In the genomic region with DNA sequence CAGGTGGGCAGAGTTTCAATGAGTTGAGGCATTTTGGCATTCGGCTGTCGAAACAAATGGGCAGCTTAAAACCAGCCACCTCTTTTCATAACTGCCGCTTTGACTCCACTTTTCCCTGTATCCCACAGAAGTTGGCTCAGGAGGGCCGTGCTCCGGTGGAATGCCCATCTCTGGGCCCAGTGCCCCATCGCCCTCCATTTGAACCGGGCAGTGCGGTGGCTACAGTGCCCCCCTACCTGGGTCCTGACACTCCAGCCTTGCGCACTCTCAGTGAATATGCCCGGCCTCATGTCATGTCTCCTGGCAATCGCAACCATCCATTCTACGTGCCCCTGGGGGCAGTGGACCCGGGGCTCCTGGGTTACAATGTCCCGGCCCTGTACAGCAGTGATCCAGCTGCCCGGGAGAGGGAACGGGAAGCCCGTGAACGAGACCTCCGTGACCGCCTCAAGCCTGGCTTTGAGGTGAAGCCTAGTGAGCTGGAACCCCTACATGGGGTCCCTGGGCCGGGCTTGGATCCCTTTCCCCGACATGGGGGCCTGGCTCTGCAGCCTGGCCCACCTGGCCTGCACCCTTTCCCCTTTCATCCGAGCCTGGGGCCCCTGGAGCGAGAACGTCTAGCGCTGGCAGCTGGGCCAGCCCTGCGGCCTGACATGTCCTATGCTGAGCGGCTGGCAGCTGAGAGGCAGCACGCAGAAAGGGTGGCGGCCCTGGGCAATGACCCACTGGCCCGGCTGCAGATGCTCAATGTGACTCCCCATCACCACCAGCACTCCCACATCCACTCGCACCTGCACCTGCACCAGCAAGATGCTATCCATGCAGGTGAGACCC, we compare ENCODE assay signal across 7 cellular contexts. TPM values are rescaled to one million over a fixed set of nuclear protein-coding genes. Genes with fewer than 3 reads are reported as not detected.
A peak's percentile ranks its signal among the peaks of the same experiment; 100 is the strongest.
DNase-seq lines count a peak whose midpoint lies in the region; ATAC-seq and TF ChIP-seq lines count a peak whose summit lies in the region.
"Had no signal": no experiment of that assay in that cellular context is flagged by ENCODE, and none has a peak within 500 bp of the region (broad histone marks: within the 10 kb centered on the region; RNA-seq: fewer than 3 reads in every experiment).

No MANE protein-coding gene starts in this region.

- H2AFZ ChIP-seq in osteoblast (ENCODE audit: low read length): no peak overlapping the region

- peaks cover 2% of the 10 kb centered on the region; the same call in 1 of the 2 replicates for H3K9me3 Mint-ChIP-seq in HFFc6

- TF ChIP-seq CTCF in HFFc6 (IDR thresholded peaks at IDR 0.05) (peak; percentile 34), cardiac fibroblast (IDR thresholded peaks at IDR 0.05; ENCODE audit: low read depth, low read length) (no peak), osteoblast (IDR thresholded peaks at IDR 0.05; ENCODE audit: extremely low read depth, low read depth, low read length) (no peak)

- peaks cover 55% of the 10 kb centered on the region for H3K4me1 Mint-ChIP-seq in HFFc6 (ENCODE audit: low read depth)

- H3K27me3 Mint-ChIP-seq in HFFc6 (ENCODE audit: insufficient read depth): peaks cover 13% of the 10 kb centered on the region

- H3K4me3 ChIP-seq in cardiac fibroblast (replicated peaks in 1 of 2; ENCODE audit: low read depth in 2 of 2, low read length in 2 of 2): peak overlapping the region; percentile 5 to 58
- H3K4me3 ChIP-seq in osteoblast (ENCODE audit: insufficient read depth, low read length): peak overlapping the region; percentile 74

- peaks cover 18% of the 10 kb centered on the region for H3K79me2 ChIP-seq in osteoblast (ENCODE audit: insufficient read depth, low read length)

- peaks cover 9% of the 10 kb centered on the region for H4K20me1 ChIP-seq in osteoblast (ENCODE audit: insufficient read depth, low read length)

- H3K36me3 ChIP-seq in osteoblast (ENCODE audit: insufficient read depth, low read length): peaks cover 59% of the 10 kb centered on the region

- peak overlapping the region; percentile 88 for H3K4me2 ChIP-seq in osteoblast (ENCODE audit: insufficient read depth, low read length)

- H3K27ac ChIP-seq in osteoblast (ENCODE audit: low read depth, low read length): peak overlapping the region; percentile 20
- H3K27ac ChIP-seq: foreskin keratinocyte had no signal

- no peaks in the 10 kb centered on the region for H3K27me3 ChIP-seq in osteoblast (ENCODE audit: insufficient read depth, low read length)
- H3K27me3 ChIP-seq: foreskin keratinocyte had no signal

- H3K36me3 Mint-ChIP-seq in HFFc6 (ENCODE audit: low read depth): peaks cover 47% of the 10 kb centered on the region

- H3K4me1 ChIP-seq in osteoblast (ENCODE audit: insufficient read depth, low read length): peaks cover 30% of the 10 kb centered on the region
- H3K4me1 ChIP-seq: foreskin keratinocyte had no signal

- no peak for ATAC-seq in GM18907 (IDR thresholded peaks at IDR 0.05; ENCODE audit: unreplicated experiment)

- peak overlapping the region; percentile 65; the same call in 1 of the 2 replicates for H3K4me3 Mint-ChIP-seq in HFFc6

- peak overlapping the region; percentile 84 for H3K27ac Mint-ChIP-seq in HFFc6

- DNase-seq in HFFc6 (no peak), cardiac fibroblast (ENCODE audit: low read depth in 2 of 2) (no peak), osteoblast (ENCODE audit: insufficient read length, low spot score, missing footprints) (no peak), NCI-H510A (lab: John Stamatoyannopoulos, UW) (no peak)
- no peak for DNase-seq in NK-92 treated with Interleukin-12 subunit alpha and Interleukin-12 subunit beta, amount 100 ng/mL, for 24 hours (lab: John Stamatoyannopoulos, UW)

- no peaks in the 10 kb centered on the region for H3K9me3 ChIP-seq in osteoblast (ENCODE audit: low read depth, low read length)

RNA-seq across cellular contexts. Expression of a gene that starts 5.0 kb away (rescaled TPM):
- total RNA-seq in HFFc6 (2021; fragmentation: NEBNext Ultra II Directional; extraction: Animal tissue kit (Norgen Biotek cat#: 25700)): not detected
- not detected in 2 replicates for total RNA-seq in osteoblast
- total RNA-seq: foreskin keratinocyte had no signal

RNA-seq across cellular contexts. Expression of a gene that starts 5.3 kb away (rescaled TPM):
- total RNA-seq in HFFc6 (2021; fragmentation: NEBNext Ultra II Directional; extraction: Animal tissue kit (Norgen Biotek cat#: 25700)): 100 to 1,000 TPM; 115 to 131 (median 123) TPM
- total RNA-seq in osteoblast: 81.4 and 93.4 TPM in 2 replicates

RNA-seq across cellular contexts. Expression of a gene that starts 10.8 kb away (rescaled TPM):
- total RNA-seq in HFFc6 (2021; fragmentation: NEBNext Ultra II Directional; extraction: Animal tissue kit (Norgen Biotek cat#: 25700)): 100 to 1,000 TPM in 4 of 6 experiments, 10 to 100 TPM in 2; 96.8 to 120 (median 107) TPM
- total RNA-seq in osteoblast: 10.3 and 14.1 TPM in 2 replicates

RNA-seq across cellular contexts. Expression of a gene that starts 12.6 kb away (rescaled TPM):
- not detected for total RNA-seq in HFFc6 (2021; fragmentation: NEBNext Ultra II Directional; extraction: Animal tissue kit (Norgen Biotek cat#: 25700))
- 0.29 and 0.36 TPM in 2 replicates for total RNA-seq in osteoblast

RNA-seq across cellular contexts. Expression of a gene that starts 24.2 kb away (rescaled TPM):
- total RNA-seq in HFFc6 (2021; fragmentation: NEBNext Ultra II Directional; extraction: Animal tissue kit (Norgen Biotek cat#: 25700)): 10 to 100 TPM; 18.9 to 26.9 (median 24.7) TPM
- 8.5 and 13.4 TPM in 2 replicates for total RNA-seq in osteoblast
